Comparison of ENCODE assay signal across 24 cellular contexts in genomic region chr6:110250058-110250457, GRCh38.
"Had no signal": no experiment of that assay in that cellular context is flagged by ENCODE, and none has a peak within 500 bp of the region (broad histone marks: within the 10 kb centered on the region; RNA-seq: fewer than 3 reads in every experiment).

No MANE protein-coding gene starts in this region.

- H3K36me3 ChIP-seq: left ventricle myocardium inferior, ovary, right atrium auricular region, right lobe of liver, transverse colon, upper lobe of left lung had no signal

- H3K9me3 Mint-ChIP-seq: natural killer cell treated with Interleukin-12 subunit alpha and Interleukin-12 subunit beta and Interleukin-15 and Interleukin-18, amount 100 ng/mL, for 72 hours had no signal

- H3K27me3 Mint-ChIP-seq: progenitor cell of endocrine pancreas; stimulated activated naive CD8-positive, alpha-beta T cell treated with anti-CD3 and anti-CD28 coated beads, Interleukin-15, amount 100 ng/mL, for 72 hours had no signal

- H3K4me3 ChIP-seq: hepatocyte, left ventricle myocardium inferior, lung, mucosa of descending colon, ovary, right atrium auricular region, right lobe of liver, smooth muscle cell, transverse colon, upper lobe of left lung had no signal

- H3K4me1 ChIP-seq: left ventricle myocardium inferior, right atrium auricular region, right lobe of liver, transverse colon, upper lobe of left lung had no signal

- DNase-seq: kidney glomerular epithelial cell; left colon; left ventricle myocardium inferior; midbrain; mucosa of descending colon; naive thymus-derived CD4-positive, alpha-beta T cell; ovary; right lobe of liver; stimulated activated CD4-positive, alpha-beta T cell treated with anti-CD3 and anti-CD28 coated beads, Interleukin-1b, Interleukin-23, amount 100 ng/mL, for 48 hours; stimulated activated CD4-positive, alpha-beta T cell treated with anti-CD3 and anti-CD28 coated beads, Interleukin-2, amount 100 ng/mL, for 48 hours; stimulated activated CD4-positive, alpha-beta T cell treated with anti-CD3 and anti-CD28 coated beads, Interleukin-4, amount 100 ng/mL, for 4 hours; stimulated activated CD8-positive, alpha-beta memory T cell treated with anti-CD3 and anti-CD28 coated beads, Interleukin-4, amount 100 ng/mL, for 48 hours; stimulated activated naive CD4-positive, alpha-beta T cell treated with Interleukin-2 at 50 U/mL for 16 hours; stimulated activated naive CD8-positive, alpha-beta T cell treated with anti-CD3 and anti-CD28 coated beads, Interleukin-15, amount 100 ng/mL, for 72 hours; substantia nigra; transverse colon; upper lobe of left lung had no signal

- H3K4me3 Mint-ChIP-seq: naive thymus-derived CD4-positive, alpha-beta T cell; natural killer cell treated with Interleukin-12 subunit alpha and Interleukin-12 subunit beta and Interleukin-15 and Interleukin-18, amount 100 ng/mL, for 72 hours; stimulated activated memory B cell treated with anti-CD40 and anti-IgM and Interleukin-4, amounts not matched to agents 10 μg/mL and 1 μg/mL and 100 μg/mL, for 72 hours; stimulated activated naive CD8-positive, alpha-beta T cell treated with anti-CD3 and anti-CD28 coated beads, Interleukin-15, amount 100 ng/mL, for 72 hours had no signal

- H3K27ac Mint-ChIP-seq: naive thymus-derived CD4-positive, alpha-beta T cell; natural killer cell treated with Interleukin-12 subunit alpha and Interleukin-12 subunit beta and Interleukin-15 and Interleukin-18, amount 100 ng/mL, for 72 hours; progenitor cell of endocrine pancreas; stimulated activated memory B cell treated with anti-CD40 and anti-IgM and Interleukin-4, amounts not matched to agents 10 μg/mL and 1 μg/mL and 100 μg/mL, for 72 hours; stimulated activated naive CD8-positive, alpha-beta T cell treated with anti-CD3 and anti-CD28 coated beads, Interleukin-15, amount 100 ng/mL, for 72 hours had no signal

- H3K27ac ChIP-seq: hepatocyte, left ventricle myocardium inferior, ovary, right atrium auricular region, right lobe of liver, transverse colon, upper lobe of left lung had no signal

- H3K27me3 ChIP-seq: hepatocyte, ovary, right atrium auricular region, right lobe of liver, transverse colon, upper lobe of left lung had no signal

- H3K4me1 Mint-ChIP-seq: naive thymus-derived CD4-positive, alpha-beta T cell; stimulated activated memory B cell treated with anti-CD40 and anti-IgM and Interleukin-4, amounts not matched to agents 10 μg/mL and 1 μg/mL and 100 μg/mL, for 72 hours; stimulated activated naive CD8-positive, alpha-beta T cell treated with anti-CD3 and anti-CD28 coated beads, Interleukin-15, amount 100 ng/mL, for 72 hours had no signal

- ATAC-seq: mucosa of descending colon; naive thymus-derived CD4-positive, alpha-beta T cell; natural killer cell treated with Interleukin-12 subunit alpha and Interleukin-12 subunit beta and Interleukin-15 and Interleukin-18, amount 100 ng/mL, for 72 hours; right lobe of liver; stimulated activated memory B cell treated with anti-CD40 and anti-IgM and Interleukin-4, amounts not matched to agents 10 μg/mL and 1 μg/mL and 100 μg/mL, for 72 hours; stimulated activated naive CD8-positive, alpha-beta T cell treated with anti-CD3 and anti-CD28 coated beads, Interleukin-15, amount 100 ng/mL, for 72 hours had no signal

- H3K36me3 Mint-ChIP-seq: natural killer cell treated with Interleukin-12 subunit alpha and Interleukin-12 subunit beta and Interleukin-15 and Interleukin-18, amount 100 ng/mL, for 72 hours had no signal

- H3K9me3 ChIP-seq: left ventricle myocardium inferior, mucosa of descending colon, ovary, right atrium auricular region, right lobe of liver, transverse colon, upper lobe of left lung had no signal
